ENCODE assay signal across 14 cellular contexts in genomic region chr6:137878070-137878809, GRCh38. TPM values are rescaled to one million over a fixed set of nuclear protein-coding genes. Genes with fewer than 3 reads are reported as not detected.
DNase-seq lines count a peak whose midpoint lies in the region; ATAC-seq and TF ChIP-seq lines count a peak whose summit lies in the region.
"Had no signal": no experiment of that assay in that cellular context is flagged by ENCODE, and none has a peak within 500 bp of the region (broad histone marks: within the 10 kb centered on the region; RNA-seq: fewer than 3 reads in every experiment).

No MANE protein-coding gene starts in this region.

- H3K27me3 ChIP-seq in ACC112 (ENCODE audit: insufficient read depth, low read length), result no peaks in the 10 kb centered on the region
- no peaks in the 10 kb centered on the region for H3K27me3 ChIP-seq in CD4-positive, alpha-beta memory T cell (ENCODE audit: insufficient read depth, low read length)
- H3K27me3 ChIP-seq: foreskin keratinocyte, neural progenitor cell had no signal

- no peaks in the 10 kb centered on the region for H3K9me3 ChIP-seq in CD4-positive, alpha-beta memory T cell (ENCODE audit: control insufficient read depth in 1 of 2, low read length in 2 of 2)

- H3K4me1 Mint-ChIP-seq in CD4-positive, alpha-beta memory T cell, result peaks cover 35 to 98% (median 67%) of the 10 kb centered on the region in 4 donors
- H3K4me1 Mint-ChIP-seq in activated naive CD8-positive, alpha-beta T cell treated with anti-CD3 and anti-CD28 coated beads for 36 hours, result peaks cover 87% of the 10 kb centered on the region
- peaks cover 14 to 32% of the 10 kb centered on the region in 2 donors for H3K4me1 Mint-ChIP-seq in natural killer cell

- ATAC-seq in natural killer cell (peak in 1 of 3 donors; percentile 17), GM18909 (IDR thresholded peaks at IDR 0.05; ENCODE audit: poor library complexity, unreplicated experiment) (no peak), GM18498 (IDR thresholded peaks at IDR 0.05; ENCODE audit: unreplicated experiment) (no peak)
- ATAC-seq: CD8-positive, alpha-beta T cell; foreskin keratinocyte; left colon had no signal

- H3K4me3 Mint-ChIP-seq in CD4-positive, alpha-beta memory T cell, result peak overlapping the region in 5 of 8 donors; percentile 52 to 76 (median 63)
- peak overlapping the region; percentile 54 for H3K4me3 Mint-ChIP-seq in activated naive CD8-positive, alpha-beta T cell treated with anti-CD3 and anti-CD28 coated beads for 36 hours
- H3K4me3 Mint-ChIP-seq in natural killer cell, result peak overlapping the region; percentile 66

- H3K27ac Mint-ChIP-seq in CD4-positive, alpha-beta memory T cell, result peak overlapping the region; percentile 63 to 99 (median 84)
- peak overlapping the region; percentile 73 for H3K27ac Mint-ChIP-seq in activated naive CD8-positive, alpha-beta T cell treated with anti-CD3 and anti-CD28 coated beads for 36 hours
- H3K27ac Mint-ChIP-seq in natural killer cell, result peak overlapping the region; percentile 75 to 89
- H3K27ac Mint-ChIP-seq: neural progenitor cell had no signal

- H3K36me3 ChIP-seq in ACC112 (ENCODE audit: insufficient read depth, low read length), result peaks cover 76% of the 10 kb centered on the region
- peaks cover 84% of the 10 kb centered on the region for H3K36me3 ChIP-seq in CD4-positive, alpha-beta memory T cell (ENCODE audit: insufficient read depth, low read length)

- POLR2A ChIA-PET in CD4-positive, alpha-beta memory T cell (lab: Charles Lee; ENCODE audit: partially characterized antibody), result interaction anchor here (0.9 to 1.3 kb wide), 3 partner anchors 12 to 170 kb away, joined by 3 to 5 read pairs (median 3); no protein-coding TSS in a partner anchor

- intact Hi-C loops in CD4-positive, alpha-beta memory T cell (cut with micrococcal nuclease), result loop anchor here (1.0 kb wide), 1 partner anchor 8 kb away; no protein-coding TSS in a partner anchor
- intact Hi-C loops in natural killer cell (cut with micrococcal nuclease), result no loop called here

- CTCF ChIA-PET in CD4-positive, alpha-beta memory T cell (lab: Charles Lee; ENCODE audit: partially characterized antibody), result interaction anchor here (1.7 to 2.2 kb wide), 2 partner anchors 11 to 66 kb away, joined by 4 to 10 read pairs; partner anchors contain the start of gene TNFAIP3

- DNase-seq in CD4-positive, alpha-beta memory T cell, result peak in 4 of 5 donors; percentile 27 to 54 (median 48)
- DNase-seq in activated naive CD8-positive, alpha-beta T cell treated with anti-CD3 and anti-CD28 coated beads for 36 hours, result no peak
- DNase-seq in natural killer cell, result no peak
- no peak for DNase-seq in D341Med (ENCODE audit: low spot score)
- DNase-seq in NCI-H187 treated with DMSO at 0.1 percent for 48 hours (lab: John Stamatoyannopoulos, UW), result no peak
- DNase-seq: activated effector memory CD4-positive, alpha-beta T cell treated with Interleukin-2 at 50 U/mL for 16 hours; left colon; NCI-H446 treated with DMSO at 0.1 percent for 48 hours had no signal

- H3K9me3 Mint-ChIP-seq in CD4-positive, alpha-beta memory T cell, result peaks cover 0 to 40% (median 0%) of the 10 kb centered on the region in 8 donors
- H3K9me3 Mint-ChIP-seq in activated naive CD8-positive, alpha-beta T cell treated with anti-CD3 and anti-CD28 coated beads for 36 hours, result no peaks in the 10 kb centered on the region
- no peaks in the 10 kb centered on the region for H3K9me3 Mint-ChIP-seq in natural killer cell
- H3K9me3 Mint-ChIP-seq: CD8-positive, alpha-beta T cell; neural progenitor cell had no signal

- peaks cover 84% of the 10 kb centered on the region for H3K4me1 ChIP-seq in ACC112 (ENCODE audit: control insufficient read depth, insufficient read depth, low read length, unreplicated experiment)
- peaks cover 90% of the 10 kb centered on the region for H3K4me1 ChIP-seq in CD4-positive, alpha-beta memory T cell (ENCODE audit: insufficient read depth, low read length)

- no peaks in the 10 kb centered on the region for H3K27me3 Mint-ChIP-seq in CD4-positive, alpha-beta memory T cell
- H3K27me3 Mint-ChIP-seq in activated naive CD8-positive, alpha-beta T cell treated with anti-CD3 and anti-CD28 coated beads for 36 hours, result no peaks in the 10 kb centered on the region
- H3K27me3 Mint-ChIP-seq in natural killer cell (ENCODE audit: low read depth in 2 of 2), result no peaks in the 10 kb centered on the region

- H3K27ac ChIP-seq in ACC112 (ENCODE audit: low read depth, low read length), result peak overlapping the region; percentile 66
- H3K27ac ChIP-seq in CD4-positive, alpha-beta memory T cell (ENCODE audit: low read depth, low read length), result peak overlapping the region; percentile 10
- H3K27ac ChIP-seq: foreskin keratinocyte, neural progenitor cell had no signal

- no peak for TF ChIP-seq CTCF in natural killer cell (IDR thresholded peaks at IDR 0.05)

- peaks cover 50% of the 10 kb centered on the region for H3K79me2 ChIP-seq in ACC112 (ENCODE audit: control insufficient read depth, insufficient read depth, low read length, unreplicated experiment)

- H3K4me3 ChIP-seq in ACC112 (ENCODE audit: low read depth, low read length), result no peak overlapping the region
- no peak overlapping the region for H3K4me3 ChIP-seq in CD4-positive, alpha-beta memory T cell (ENCODE audit: low read length in 2 of 2)

- peaks cover 83 to 97% of the 10 kb centered on the region in 2 donors for H3K36me3 Mint-ChIP-seq in CD4-positive, alpha-beta memory T cell
- peaks cover 91% of the 10 kb centered on the region for H3K36me3 Mint-ChIP-seq in activated naive CD8-positive, alpha-beta T cell treated with anti-CD3 and anti-CD28 coated beads for 36 hours
- peaks cover 37% of the 10 kb centered on the region for H3K36me3 Mint-ChIP-seq in natural killer cell

- H2AFZ ChIP-seq in ACC112 (ENCODE audit: low read length, unreplicated experiment), result no peak overlapping the region
- H2AFZ ChIP-seq: neural progenitor cell had no signal

RNA-seq across cellular contexts. Expression of gene TNFAIP3, which starts 11.2 kb away (rescaled TPM):
- total RNA-seq in CD4-positive, alpha-beta memory T cell, result 100 to 1,000 TPM; 145 to 165 TPM
- 100 to 1,000 TPM; 112 to 318 TPM for polyA plus RNA-seq in CD4-positive, alpha-beta memory T cell
- 100 to 1,000 TPM; 214 to 222 TPM for total RNA-seq in activated naive CD8-positive, alpha-beta T cell treated with anti-CD3 and anti-CD28 coated beads for 36 hours
- total RNA-seq in natural killer cell, result 1,000 to 10,000 TPM; 1,163 to 1,298 (median 1,241) TPM

Comparison
In these comparisons a context has a peak if more than half of its experiments do, and no peak if none do; other contexts are left out.
1. DNase-seq: peak in CD4-positive, alpha-beta memory T cell (4 of 5); none in activated naive CD8-positive, alpha-beta T cell treated with anti-CD3 and anti-CD28 coated beads for 36 hours (single experiment), natural killer cell (single experiment), D341Med (single experiment) and NCI-H187 treated with DMSO at 0.1 percent for 48 hours (single experiment).
2. RNA of gene TNFAIP3, which starts 11.2 kb away (total RNA-seq): 1,163 to 1,298 TPM in natural killer cell; 214 to 222 TPM in activated naive CD8-positive, alpha-beta T cell treated with anti-CD3 and anti-CD28 coated beads for 36 hours and 145 to 165 TPM in CD4-positive, alpha-beta memory T cell; every median in the first group is over 4 times any median in the second.
3. Peak in every context shown above with its lines, with median percentiles within 50 percentile points of each other: H3K27ac Mint-ChIP-seq and H3K4me3 Mint-ChIP-seq.